ENCODE assay signal across 11 cellular contexts in genomic region chr9:35716236-35716635, GRCh38. TPM values are rescaled to one million over a fixed set of nuclear protein-coding genes. Genes with fewer than 3 reads are reported as not detected.
DNase-seq lines count a peak whose midpoint lies in the region; ATAC-seq and TF ChIP-seq lines count a peak whose summit lies in the region.
"Had no signal": no experiment of that assay in that cellular context is flagged by ENCODE, and none has a peak within 500 bp of the region (broad histone marks: within the 10 kb centered on the region; RNA-seq: fewer than 3 reads in every experiment).

No MANE protein-coding gene starts in this region.

- H3K9ac ChIP-seq in HCT116 (ENCODE audit: low read length) = no peak overlapping the region

- intact Hi-C loops in HCT116 (cut with micrococcal nuclease) = no loop called here

- no peaks in the 10 kb centered on the region for H3K9me3 ChIP-seq in HCT116 (ENCODE audit: control insufficient read depth in 1 of 2, insufficient read depth in 1 of 2, low read depth in 1 of 2, low read length in 2 of 2)
- H3K9me3 ChIP-seq: heart right ventricle had no signal

- POLR2A ChIA-PET in HCT116 (lab: Charles Lee) = no interaction called here

- H3K4me1 ChIP-seq in HCT116 (ENCODE audit: control insufficient read depth in 1 of 2, insufficient read depth in 2 of 2, low read length in 2 of 2) = no peaks in the 10 kb centered on the region
- H3K4me1 ChIP-seq: heart right ventricle had no signal

- no peaks in the 10 kb centered on the region for H4K20me1 ChIP-seq in HCT116 (ENCODE audit: insufficient read depth)

- CTCF ChIA-PET in HCT116 (lab: Charles Lee) = interaction anchor here (1.0 kb wide), 1 partner anchor 20 kb away, joined by 3 read pairs; no protein-coding TSS in a partner anchor

- no peak overlapping the region for H3K27ac ChIP-seq in HCT116 (ENCODE audit: low read depth, low read length)
- H3K27ac ChIP-seq: heart right ventricle had no signal

- DNase-seq in AG10803 (ENCODE audit: low read depth) (peak; percentile 37), HCT116 (ENCODE audit: low read depth, low spot score) (no peak), cardiac fibroblast (ENCODE audit: low read depth in 2 of 2) (peak; percentile 21 to 33), mesenteric fat pad (ENCODE audit: low spot score) (peak; percentile 64), NCI-H748 treated with DMSO at 0.1 percent for 48 hours (lab: John Stamatoyannopoulos, UW) (no peak)
- no peak for DNase-seq in activated CD4-positive, CD25-positive, alpha-beta regulatory T cell (lab: John Stamatoyannopoulos, UW)
- no peak for DNase-seq in stimulated activated CD4-positive, alpha-beta T cell treated with anti-CD3 and anti-CD28 coated beads, Interleukin-1b, Interleukin-23, amount 100 ng/mL, for 48 hours
- DNase-seq: effector CD4-positive, alpha-beta T cell; heart right ventricle; stimulated activated CD4-positive, alpha-beta T cell treated with anti-CD3 and anti-CD28 coated beads, Interleukin-15, amount 100 ng/mL, for 24 hours had no signal

- peaks cover 75 to 77% of the 10 kb centered on the region in 2 experiments for H3K36me3 ChIP-seq in HCT116 (ENCODE audit: control insufficient read depth in 1 of 2, insufficient read depth in 2 of 2, low read length in 2 of 2)

- H2AFZ ChIP-seq in HCT116 (ENCODE audit: low read depth, low read length, poor library complexity, severe bottlenecking) = no peak overlapping the region

- RAD21 ChIA-PET in HCT116 (lab: Charles Lee; ENCODE audit: low non-redundant PET in 1 of 2, low total read pairs in 2 of 2, uncharacterized antibody in 2 of 2, unreplicated experiment in 2 of 2) = interaction anchor here in 1 of 2 experiments (0.6 kb wide), 1 partner anchor 209 kb away, joined by 5 read pairs; no protein-coding TSS in a partner anchor

- no peaks in the 10 kb centered on the region for H3K79me2 ChIP-seq in HCT116 (ENCODE audit: insufficient read depth, low read length)

- TF ChIP-seq POLR2A in HCT116 (IDR thresholded peaks at IDR 0.05; ENCODE audit: borderline replicate concordance, extremely low read depth, insufficient read depth, insufficient read length) = no peak

- peak; percentile 14; the same call in 1 of the 2 replicates for TF ChIP-seq CTCF in AG10803 (conservative IDR thresholded peaks at IDR 0.05; ENCODE audit: low read length)
- TF ChIP-seq CTCF in HCT116 (IDR thresholded peaks at IDR 0.05 in 2 of 3, conservative IDR thresholded peaks at IDR 0.05 in 1 of 3; ENCODE audit: borderline replicate concordance in 1 of 3, insufficient read depth in 1 of 3, low read depth in 2 of 3, low read length in 2 of 3) = no peak
- TF ChIP-seq CTCF in cardiac fibroblast (IDR thresholded peaks at IDR 0.05; ENCODE audit: low read depth, low read length) = no peak

- peak; percentile 8; the same call in 1 of the 2 replicates for TF ChIP-seq RAD21 in HCT116 (IDR thresholded peaks at IDR 0.05; ENCODE audit: low read depth)

- no peaks in the 10 kb centered on the region for H3K9me2 ChIP-seq in HCT116 (ENCODE audit: insufficient read depth)

- ATAC-seq in HCT116 (0 out of 2 replicates have a peak, but pooled peaks have one; percentile 41), GM19395 (IDR thresholded peaks at IDR 0.05; ENCODE audit: unreplicated experiment) (no peak)

- no TSS peak for BruUV-seq in HCT116 (replicated peaks; lab: Mats Ljungman, UMichigan)

- H3K4me3 ChIP-seq in AG10803 (ENCODE audit: low read length) = no peak overlapping the region
- H3K4me3 ChIP-seq in HCT116 (replicated peaks in 1 of 2; ENCODE audit: low read depth in 1 of 2, low read length in 2 of 2) = no peak overlapping the region
- no peak overlapping the region for H3K4me3 ChIP-seq in cardiac fibroblast (replicated peaks in 1 of 2; ENCODE audit: low read depth in 2 of 2, low read length in 2 of 2)
- H3K4me3 ChIP-seq: heart right ventricle had no signal

- H3K27me3 ChIP-seq in HCT116 (ENCODE audit: insufficient read depth, low read length) = no peaks in the 10 kb centered on the region
- H3K27me3 ChIP-seq: heart right ventricle had no signal

- H3K4me2 ChIP-seq in HCT116 (ENCODE audit: low read length) = no peak overlapping the region

TF ChIP-seq in HCT116, 20 proteins besides CTCF, POLR2A, EP300 and RAD21:
- no peak for TF ChIP-seq REST (IDR thresholded peaks at IDR 0.05; ENCODE audit: low read depth)
- no peak for TF ChIP-seq ATF3 (IDR thresholded peaks at IDR 0.05)
- no peak for TF ChIP-seq EZH2 (IDR thresholded peaks at IDR 0.05)
- TF ChIP-seq EZH2phosphoT487 (IDR thresholded peaks at IDR 0.05; ENCODE audit: borderline replicate concordance) = no peak
- no peak for TF ChIP-seq EGR1 (IDR thresholded peaks at IDR 0.05; ENCODE audit: low read depth)
- no peak for TF ChIP-seq ZNF274 (IDR thresholded peaks at IDR 0.05; ENCODE audit: low read depth, low read length)
- TF ChIP-seq ELF1 (IDR thresholded peaks at IDR 0.05; ENCODE audit: borderline replicate concordance, low read depth) = no peak
- TF ChIP-seq ZBTB33 (IDR thresholded peaks at IDR 0.05; ENCODE audit: extremely low read depth, insufficient replicate concordance, low read length) = no peak
- no peak for TF ChIP-seq JUND (IDR thresholded peaks at IDR 0.05)
- no peak for TF ChIP-seq CEBPB (IDR thresholded peaks at IDR 0.05; ENCODE audit: low read depth)

RNA-seq across cellular contexts. Expression of gene TLN1, which starts 15.8 kb away (rescaled TPM):
- total RNA-seq in HCT116 (2021; ENCODE audit: unreplicated experiment) (144 TPM), mesenteric fat pad (622 TPM)
- 128 and 171 TPM in 2 replicates for polyA plus RNA-seq in HCT116 (2012)

RNA-seq across cellular contexts. Expression of gene CREB3, which starts 16.2 kb away (rescaled TPM):
- total RNA-seq in HCT116 (2021; ENCODE audit: unreplicated experiment) (22.3 TPM), mesenteric fat pad (42.5 TPM)
- polyA plus RNA-seq in HCT116 (2012) = 24.1 and 24.6 TPM in 2 replicates

RNA-seq across cellular contexts. Expression of gene TPM2, which starts 26.5 kb away (rescaled TPM):
- total RNA-seq in HCT116 (2021; ENCODE audit: unreplicated experiment) (278 TPM), mesenteric fat pad (244 TPM)
- 321 and 354 TPM in 2 replicates for polyA plus RNA-seq in HCT116 (2012)

RNA-seq across cellular contexts. Expression of gene GBA2, which starts 32.8 kb away (rescaled TPM):
- total RNA-seq in HCT116 (2021; ENCODE audit: unreplicated experiment) (63.6 TPM), mesenteric fat pad (54.5 TPM)
- 58.5 and 58.8 TPM in 2 replicates for polyA plus RNA-seq in HCT116 (2012)

RNA-seq across cellular contexts. Expression of gene RGP1, which starts 32.9 kb away (rescaled TPM):
- total RNA-seq in HCT116 (2021; ENCODE audit: unreplicated experiment) (32.6 TPM), mesenteric fat pad (25.0 TPM)
- 18.2 and 20.4 TPM in 2 replicates for polyA plus RNA-seq in HCT116 (2012)

Comparison
In these comparisons a context has a peak if more than half of its experiments do, and no peak if none do; other contexts are left out.
1. DNase-seq: peak in AG10803 (single experiment), cardiac fibroblast (2 of 2) and mesenteric fat pad (single experiment); none in HCT116 (single experiment), activated CD4-positive, CD25-positive, alpha-beta regulatory T cell (0 of 4), NCI-H748 treated with DMSO at 0.1 percent for 48 hours (single experiment) and stimulated activated CD4-positive, alpha-beta T cell treated with anti-CD3 and anti-CD28 coated beads, Interleukin-1b, Interleukin-23, amount 100 ng/mL, for 48 hours (single experiment).